24 cellular contexts compared by ENCODE assay signal in the genomic region with DNA sequence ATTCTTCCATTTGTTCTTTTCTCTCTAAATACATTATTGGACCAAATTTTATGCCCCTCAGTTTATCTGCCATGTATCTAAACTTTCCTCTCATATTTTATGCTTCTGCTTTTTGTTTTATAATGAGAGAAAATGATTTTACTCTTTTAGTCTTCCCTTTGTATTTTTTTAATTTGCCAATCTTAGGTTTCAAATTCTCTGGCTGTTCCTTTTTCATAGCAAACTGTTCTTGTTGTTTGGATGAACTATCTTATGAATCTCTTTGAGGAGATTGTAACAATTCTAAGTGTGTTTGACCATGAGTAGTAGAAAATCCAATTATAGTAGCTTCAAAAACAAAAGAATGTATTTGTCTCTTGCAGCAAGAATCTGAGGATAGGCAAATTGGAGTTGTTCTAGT.
"Had no signal": no experiment of that assay in that cellular context is flagged by ENCODE, and none has a peak within 500 bp of the region (broad histone marks: within the 10 kb centered on the region; RNA-seq: fewer than 3 reads in every experiment).

No MANE protein-coding gene starts in this region.

- H3K27ac Mint-ChIP-seq: dendritic cell treated with granulocyte-macrophage colony-stimulating factor and Interleukin-4, amounts not matched to agents 40 ng/mL and 50 ng/mL, for 4 days; effector memory CD8-positive, alpha-beta T cell; endodermal cell; mesothelial cell of epicardium; naive B cell had no signal

- H3K27me3 Mint-ChIP-seq: dendritic cell treated with granulocyte-macrophage colony-stimulating factor and Interleukin-4, amounts not matched to agents 40 ng/mL and 50 ng/mL, for 4 days; effector memory CD8-positive, alpha-beta T cell; naive B cell had no signal

- H3K4me3 Mint-ChIP-seq: dendritic cell treated with granulocyte-macrophage colony-stimulating factor and Interleukin-4, amounts not matched to agents 40 ng/mL and 50 ng/mL, for 4 days; effector memory CD8-positive, alpha-beta T cell; endodermal cell; mesothelial cell of epicardium; naive B cell had no signal

- H3K4me1 Mint-ChIP-seq: naive B cell had no signal

- DNase-seq: colonic mucosa; cortex of kidney; effector CD8-positive, alpha-beta T cell; effector memory CD8-positive, alpha-beta T cell; endodermal cell; erythroblast; esophagus squamous epithelium; foreskin fibroblast; foreskin melanocyte; gastrocnemius medialis; glutamatergic neuron; head of caudate nucleus; heart right ventricle; hippocampal formation; left cardiac atrium; left ventricle myocardium superior; lower lobe of right lung; mesenchymal stem cell; mucosa of descending colon; naive B cell had no signal

- ATAC-seq: effector memory CD8-positive, alpha-beta T cell; esophagus mucosa; gastrocnemius medialis; heart right ventricle; left cardiac atrium; left lung; left ventricle myocardium superior; lower lobe of right lung; mucosa of descending colon had no signal
